25 cellular contexts compared by ENCODE assay signal in the genomic region with DNA sequence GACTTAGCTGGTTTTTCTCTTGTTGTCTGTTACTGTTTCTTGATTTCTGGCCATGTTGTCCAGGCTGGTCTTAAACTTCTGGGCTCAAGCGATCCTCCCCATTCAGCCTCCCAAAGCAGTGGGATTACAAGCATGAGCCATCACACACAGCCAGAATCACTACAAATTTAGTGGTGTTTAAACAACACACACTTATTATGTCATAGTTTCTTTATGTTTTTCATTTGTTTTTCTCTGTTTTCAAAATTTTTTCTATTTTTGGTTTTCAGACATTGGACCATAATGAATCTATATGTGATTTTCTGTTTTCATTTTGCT. TPM values are rescaled to one million over a fixed set of nuclear protein-coding genes. Genes with fewer than 3 reads are reported as not detected.
DNase-seq lines count a peak whose midpoint lies in the region; ATAC-seq, FAIRE-seq and TF ChIP-seq lines count a peak whose summit lies in the region.
"Had no signal": no experiment of that assay in that cellular context is flagged by ENCODE, and none has a peak within 500 bp of the region (broad histone marks: within the 10 kb centered on the region; RNA-seq: fewer than 3 reads in every experiment).

No MANE protein-coding gene starts in this region.

- H3K4me3 ChIP-seq in HepG2 (replicated peaks in 1 of 3; ENCODE audit: insufficient read depth in 1 of 3, low read depth in 2 of 3, low read length in 3 of 3) (no peak overlapping the region), right lobe of liver (no peak overlapping the region), endodermal cell (ENCODE audit: low read length) (no peak overlapping the region), osteoblast (ENCODE audit: insufficient read depth, low read length) (no peak overlapping the region)
- H3K4me3 ChIP-seq: heart right ventricle, lung, PC-9 had no signal

- CTCF ChIA-PET in HepG2 (lab: Yijun Ruan, JAX; ENCODE audit: low intra/inter-chr PET ratio, low total read pairs): no interaction called here
- CTCF ChIA-PET in T-cell (lab: Charles Lee): no interaction called here
- CTCF ChIA-PET in Calu3 (lab: Charles Lee): interaction anchor here (1.3 kb wide), 1 partner anchor 102 kb away, joined by 3 read pairs; a partner anchor contains a TSS

- H3K36me3 ChIP-seq in HepG2 (replicated peaks in 1 of 2; ENCODE audit: control insufficient read depth in 1 of 2, insufficient read depth in 2 of 2, low read length in 2 of 2): peaks cover 20 to 42% of the 10 kb centered on the region in 2 experiments
- no peaks in the 10 kb centered on the region for H3K36me3 ChIP-seq in right lobe of liver
- H3K36me3 ChIP-seq in endodermal cell (ENCODE audit: control insufficient read depth, insufficient read depth, low read length): peaks cover 59% of the 10 kb centered on the region
- H3K36me3 ChIP-seq in osteoblast (ENCODE audit: insufficient read depth, low read length): no peaks in the 10 kb centered on the region

- 98% methylated on average over 1 of the region's 1 CpG for WGBS in HepG2 (ENCODE audit: low lambda C conversion rate)
- WGBS in right lobe of liver (ENCODE audit: insufficient coverage, low coverage, low lambda C conversion rate, missing lambda C conversion rate): 100% methylated on average over 1 of the region's 1 CpG
- 100% methylated on average over 1 of the region's 1 CpG; no CpG with 5 or more reads in 1 of the 2 experiments for WGBS in endodermal cell (ENCODE audit: insufficient coverage in 1 of 2, insufficient read length in 1 of 2), 2 experiments

- H3K36me3 Mint-ChIP-seq in T-cell (peaks cover 8% of the 10 kb centered on the region), endodermal cell (ENCODE audit: low read depth) (peaks cover 38% of the 10 kb centered on the region), Calu3 (ENCODE audit: insufficient read depth, unreplicated experiment) (peaks cover 18% of the 10 kb centered on the region)

- no peak overlapping the region for H3K4me2 ChIP-seq in HepG2 (ENCODE audit: low read depth, low read length)
- no peak overlapping the region for H3K4me2 ChIP-seq in osteoblast (ENCODE audit: insufficient read depth, low read length)
- H3K4me2 ChIP-seq: PC-9 had no signal

- H3K9me3 ChIP-seq in HepG2 (ENCODE audit: low read length): no peaks in the 10 kb centered on the region
- no peaks in the 10 kb centered on the region for H3K9me3 ChIP-seq in right lobe of liver
- H3K9me3 ChIP-seq in endodermal cell (ENCODE audit: control insufficient read depth, low read length): no peaks in the 10 kb centered on the region
- H3K9me3 ChIP-seq in osteoblast (ENCODE audit: low read depth, low read length): no peaks in the 10 kb centered on the region

- TF ChIP-seq CTCF in HepG2 (CRISPR knock-in tag; IDR thresholded peaks at IDR 0.05): no peak
- TF ChIP-seq CTCF in right lobe of liver (IDR thresholded peaks at IDR 0.05): no peak
- TF ChIP-seq CTCF in endodermal cell (conservative IDR thresholded peaks at IDR 0.05): no peak
- no peak for TF ChIP-seq CTCF in Calu3 (IDR thresholded peaks at IDR 0.05; ENCODE audit: unreplicated experiment)
- TF ChIP-seq CTCF in osteoblast (IDR thresholded peaks at IDR 0.05; ENCODE audit: extremely low read depth, low read depth, low read length): no peak

- H3K27me3 Mint-ChIP-seq in T-cell (no peaks in the 10 kb centered on the region), endodermal cell (ENCODE audit: insufficient read depth) (no peaks in the 10 kb centered on the region), Calu3 (ENCODE audit: unreplicated experiment) (no peaks in the 10 kb centered on the region)
- H3K27me3 Mint-ChIP-seq: activated B cell treated with CpG ODN at 0.5 μM for 24 hours, naive B cell had no signal

- intact Hi-C loops in HepG2 (cut with micrococcal nuclease; ENCODE audit: unreplicated experiment) (no loop called here), right lobe of liver (cut with DNase I) (no loop called here), Calu3 (cut with micrococcal nuclease; ENCODE audit: unreplicated experiment) (no loop called here)

- POLR2A ChIA-PET in HepG2 (lab: Yijun Ruan, JAX): interaction anchor here (10.5 kb wide), 1 partner anchor 10 kb away, joined by 95 read pairs; a partner anchor contains a TSS
- POLR2A ChIA-PET in T-cell (lab: Charles Lee): no interaction called here

- peaks cover 64 to 67% (median 64%) of the 10 kb centered on the region in 3 donors for H3K4me1 Mint-ChIP-seq in T-cell
- H3K4me1 Mint-ChIP-seq in endodermal cell: peaks cover 6% of the 10 kb centered on the region
- peaks cover 31% of the 10 kb centered on the region for H3K4me1 Mint-ChIP-seq in Calu3 (ENCODE audit: low read depth, unreplicated experiment)

- DNase-seq in HepG2 (ENCODE audit: low spot score): no peak
- DNase-seq in right lobe of liver: no peak
- no peak for DNase-seq in T-cell
- DNase-seq in endodermal cell: no peak
- DNase-seq in Calu3: no peak
- no peak for DNase-seq in ecto neural progenitor cell (ENCODE audit: low spot score)
- DNase-seq in osteoblast (ENCODE audit: insufficient read length, low spot score, missing footprints): no peak
- DNase-seq: activated B cell treated with CpG ODN at 0.5 μM for 24 hours; activated CD8-positive, alpha-beta memory T cell treated with anti-CD3 and anti-CD28 coated beads, Interleukin-2, amount 50 U/mL, for 4 hours; AML-193; amygdala; DMS 273 treated with DMSO at 0.1 percent for 48 hours; GF-D8; heart right ventricle; Karpas-422; naive B cell; NCI-H1105 treated with DMSO at 0.1 percent for 48 hours; NCI-H774; PC-9; posterior cingulate gyrus; small intestine; stimulated activated CD4-positive, alpha-beta T cell treated with anti-CD3 and anti-CD28 coated beads, Interleukin-4, amount 100 ng/mL, for 1 hour had no signal

- TF ChIP-seq RAD21 in HepG2 (CRISPR knock-in tag; IDR thresholded peaks at IDR 0.05): no peak

- TF ChIP-seq EP300 in HepG2 (IDR thresholded peaks at IDR 0.05; ENCODE audit: low read depth in 2 of 2, low read length in 2 of 2) (no peak), HepG2 (CRISPR knock-in tag; IDR thresholded peaks at IDR 0.05; ENCODE audit: borderline replicate concordance) (no peak)

- H3K4me1 ChIP-seq in HepG2 (ENCODE audit: insufficient read depth, low read length) (peaks cover 22% of the 10 kb centered on the region), right lobe of liver (peaks cover 0 to 9% (median 0%) of the 10 kb centered on the region in 4 donors), endodermal cell (ENCODE audit: control insufficient read depth, insufficient read depth, low read length) (no peaks in the 10 kb centered on the region), osteoblast (ENCODE audit: insufficient read depth, low read length) (peaks cover 3% of the 10 kb centered on the region)

- H3K27ac ChIP-seq in HepG2 (ENCODE audit: extremely low read length, insufficient read depth, low read length) (no peak overlapping the region), right lobe of liver (no peak overlapping the region), endodermal cell (ENCODE audit: low read depth, low read length) (no peak overlapping the region), osteoblast (ENCODE audit: low read depth, low read length) (no peak overlapping the region)
- H3K27ac ChIP-seq: PC-9 had no signal

- in situ Hi-C loops in HepG2 (cut with HindIII; ENCODE audit: extremely low pct_ligation_motif_present, low pct_unique_long_range_greater_than_20kb): no loop called here

- H3K9me3 Mint-ChIP-seq in T-cell (no peaks in the 10 kb centered on the region), endodermal cell (no peaks in the 10 kb centered on the region), Calu3 (ENCODE audit: low read depth, unreplicated experiment) (peaks cover 3% of the 10 kb centered on the region)
- H3K9me3 Mint-ChIP-seq: activated B cell treated with CpG ODN at 0.5 μM for 24 hours had no signal

- H4K20me1 ChIP-seq in HepG2 (ENCODE audit: insufficient read depth, low read length) (peaks cover 55% of the 10 kb centered on the region), osteoblast (ENCODE audit: insufficient read depth, low read length) (peaks cover 57% of the 10 kb centered on the region)

- no peaks in the 10 kb centered on the region for H3K27me3 ChIP-seq in HepG2 (ENCODE audit: control insufficient read depth in 1 of 2, insufficient read depth in 2 of 2, low read length in 2 of 2)
- H3K27me3 ChIP-seq in right lobe of liver: no peaks in the 10 kb centered on the region
- no peaks in the 10 kb centered on the region for H3K27me3 ChIP-seq in endodermal cell (ENCODE audit: control insufficient read depth, insufficient read depth, low read length, poor library complexity, severe bottlenecking)
- no peaks in the 10 kb centered on the region for H3K27me3 ChIP-seq in osteoblast (ENCODE audit: insufficient read depth, low read length)
- H3K27me3 ChIP-seq: heart right ventricle had no signal

- no TSS peak for BruUV-seq in HepG2 (replicated peaks; lab: Mats Ljungman, UMichigan)
- no TSS peak for BruUV-seq in Calu3 (replicated peaks; lab: Mats Ljungman, UMichigan)

- H3K27ac Mint-ChIP-seq in T-cell (peak overlapping the region; percentile 78 to 91), endodermal cell (peak overlapping the region; percentile 62), Calu3 (ENCODE audit: unreplicated experiment) (no peak overlapping the region)
- H3K27ac Mint-ChIP-seq: activated B cell treated with CpG ODN at 0.5 μM for 24 hours had no signal

- H3K79me2 ChIP-seq in HepG2 (ENCODE audit: insufficient read depth, low read length) (peaks cover 100% of the 10 kb centered on the region), osteoblast (ENCODE audit: insufficient read depth, low read length) (peaks cover 99% of the 10 kb centered on the region)

- ATAC-seq in HepG2 (no peak), right lobe of liver (no peak), T-cell (replicated peaks in 1 of 4) (no peak)
- ATAC-seq: heart right ventricle had no signal

- no peak overlapping the region for H2AFZ ChIP-seq in HepG2 (ENCODE audit: low read length)
- no peak overlapping the region for H2AFZ ChIP-seq in osteoblast (ENCODE audit: low read length)
- H2AFZ ChIP-seq: PC-9 had no signal

- H3K4me3 Mint-ChIP-seq in T-cell: peak overlapping the region in 1 of 3 donors; percentile 52
- no peak overlapping the region for H3K4me3 Mint-ChIP-seq in endodermal cell
- H3K4me3 Mint-ChIP-seq in Calu3 (ENCODE audit: low read depth, unreplicated experiment): no peak overlapping the region
- H3K4me3 Mint-ChIP-seq: activated B cell treated with CpG ODN at 0.5 μM for 24 hours had no signal

- H3K9ac ChIP-seq in HepG2 (ENCODE audit: insufficient read depth, low read depth, low read length): no peak overlapping the region
- no peak overlapping the region for H3K9ac ChIP-seq in endodermal cell (ENCODE audit: extremely low read depth, low read length, poor library complexity, severe bottlenecking)

- no peak for FAIRE-seq in HepG2 (lab: Jason Lieb, UNC)
- FAIRE-seq: GM12891, islet of Langerhans, small intestine had no signal

- TF ChIP-seq POLR2A in HepG2 (IDR thresholded peaks at IDR 0.05; ENCODE audit: insufficient read depth in 1 of 2, low read depth in 2 of 2, low read length in 2 of 2): no peak
- TF ChIP-seq POLR2A in right lobe of liver (IDR thresholded peaks at IDR 0.05): no peak

RNA-seq across cellular contexts. Expression of a gene that starts 10.0 kb away (rescaled TPM):
- 1,109 and 1,579 TPM in 2 replicates for total RNA-seq in HepG2 (2016; rRNA removed; fragmentation: Illumina TruSeq; extraction: Trizol)
- 1,013 and 1,135 TPM in 2 replicates for total RNA-seq in HepG2 (2016; cell fraction: cytosol; rRNA removed; fragmentation: Illumina TruSeq; extraction: Trizol; ENCODE audit: low read depth)
- 1,109 and 1,642 TPM in 2 replicates for total RNA-seq in HepG2 (2016; cell fraction: insoluble cytoplasmic fraction; rRNA removed; fragmentation: Illumina TruSeq; extraction: Trizol)
- 682 and 685 TPM in 2 replicates for total RNA-seq in HepG2 (2016; cell fraction: membrane; rRNA removed; fragmentation: Illumina TruSeq; extraction: Trizol)
- total RNA-seq in HepG2 (2016; cell fraction: nucleus; rRNA removed; fragmentation: Illumina TruSeq; extraction: Trizol): 388 and 421 TPM in 2 replicates
- 399 and 525 TPM in 2 replicates for polyA plus RNA-seq in HepG2 (2011; rRNA removed)
- polyA plus RNA-seq in HepG2 (2011; cell fraction: cytosol; rRNA removed): 367 and 461 TPM in 2 replicates
- polyA plus RNA-seq in HepG2 (2011; cell fraction: nucleus; rRNA removed): 108 and 120 TPM in 2 replicates
- polyA plus RNA-seq in HepG2 (2012): 473 and 515 TPM in 2 replicates
- polyA plus RNA-seq in HepG2 (2016; cell fraction: cytosol; fragmentation: Illumina TruSeq; extraction: Trizol; ENCODE audit: low read depth): 709 and 762 TPM in 2 replicates
- polyA plus RNA-seq in HepG2 (2016; cell fraction: insoluble cytoplasmic fraction; fragmentation: Illumina TruSeq; extraction: Trizol; ENCODE audit: low read depth): 1,270 and 1,369 TPM in 2 replicates
- 468 and 473 TPM in 2 replicates for polyA plus RNA-seq in HepG2 (2016; cell fraction: membrane; fragmentation: Illumina TruSeq; extraction: Trizol; ENCODE audit: low read depth)
- polyA plus RNA-seq in HepG2 (2016; cell fraction: nucleus; fragmentation: Illumina TruSeq; extraction: Trizol; ENCODE audit: insufficient read depth, low read depth): 530 and 538 TPM in 2 replicates
- polyA minus RNA-seq in HepG2 (2011; rRNA and poly(A)+ RNA removed; ENCODE audit: low replicate concordance): 141 and 189 TPM in 2 replicates
- 181 and 205 TPM in 2 replicates for polyA minus RNA-seq in HepG2 (2011; cell fraction: cytosol; rRNA and poly(A)+ RNA removed)
- 139 and 166 TPM in 2 replicates for polyA minus RNA-seq in HepG2 (2011; cell fraction: nucleus; rRNA and poly(A)+ RNA removed)
- 100 to 1,000 TPM in 1 of 6 experiments, 10 to 100 TPM in 5; 66.9 to 122 (median 81.1) TPM for total RNA-seq in right lobe of liver
- 100 to 1,000 TPM in 1 of 5 donors, 10 to 100 TPM in 4; 93.6 to 109 (median 96.9) TPM for total RNA-seq in T-cell
- 100 to 1,000 TPM; 263 to 277 TPM for total RNA-seq in endodermal cell
- polyA plus RNA-seq in endodermal cell (2013, experiment 1 of 2): 181 TPM
- 184 TPM for polyA plus RNA-seq in endodermal cell (2013, experiment 2 of 2)
- total RNA-seq in Calu3 (2022): 297 and 341 TPM in 2 replicates
- 155 and 170 TPM in 2 replicates for total RNA-seq in osteoblast
